Comparison of ENCODE assay signal across 30 cellular contexts in genomic region chr11:91382946-91383345, GRCh38.
"Had no signal": no experiment of that assay in that cellular context is flagged by ENCODE, and none has a peak within 500 bp of the region (broad histone marks: within the 10 kb centered on the region; RNA-seq: fewer than 3 reads in every experiment).

No MANE protein-coding gene starts in this region.

- H3K27ac Mint-ChIP-seq: natural killer cell; nephron; neural progenitor cell; progenitor cell of endocrine pancreas; stimulated activated memory B cell treated with anti-CD40 and anti-IgM and Interleukin-4, amounts not matched to agents 10 μg/mL and 1 μg/mL and 100 μg/mL, for 72 hours; stimulated activated naive CD8-positive, alpha-beta T cell treated with anti-CD3 and anti-CD28 coated beads, Interleukin-15, amount 100 ng/mL, for 72 hours had no signal

- H3K4me2 ChIP-seq: neural progenitor cell, smooth muscle cell had no signal

- H3K79me2 ChIP-seq: parathyroid adenoma had no signal

- H3K27ac ChIP-seq: neural progenitor cell, ovary, parathyroid adenoma, psoas muscle, right lobe of liver, sigmoid colon, spleen, suprapubic skin, testis, tibial artery, transverse colon, upper lobe of left lung, vagina had no signal

- DNase-seq: natural killer cell; occipital lobe; ovary; posterior cingulate gyrus; psoas muscle; right cardiac atrium; right lobe of liver; sigmoid colon; spleen; stimulated activated CD4-positive, alpha-beta T cell treated with anti-CD3 and anti-CD28 coated beads, Interleukin-12 subunit alpha, Interleukin-12 subunit beta, amount 100 ng/mL, for 4 hours; stimulated activated CD4-positive, alpha-beta T cell treated with anti-CD3 and anti-CD28 coated beads, Interleukin-1b, Interleukin-23, amount 100 ng/mL, for 48 hours; stimulated activated CD4-positive, alpha-beta T cell treated with anti-CD3 and anti-CD28 coated beads, Interleukin-4, amount 100 ng/mL, for 1 hour; stimulated activated CD4-positive, alpha-beta T cell treated with anti-CD3 and anti-CD28 coated beads, Interleukin-4, amount 100 ng/mL, for 4 hours; stimulated activated CD8-positive, alpha-beta memory T cell treated with anti-CD3 and anti-CD28 coated beads, Interleukin-4, amount 100 ng/mL, for 48 hours; stimulated activated naive CD4-positive, alpha-beta T cell; stimulated activated naive CD8-positive, alpha-beta T cell treated with anti-CD3 and anti-CD28 coated beads, Interleukin-15, amount 100 ng/mL, for 72 hours; stimulated activated naive CD8-positive, alpha-beta T cell treated with anti-CD3 and anti-CD28 coated beads, Interleukin-15, Interleukin-2, amounts not matched to agents 100 U/mL and 50 U/mL, for 24 hours; substantia nigra; testis; tibial artery; transverse colon; upper lobe of left lung had no signal

- H3K9me3 ChIP-seq: ovary, psoas muscle, right lobe of liver, sigmoid colon, testis, tibial artery, transverse colon, upper lobe of left lung, vagina had no signal

- H3K27me3 ChIP-seq: neural progenitor cell, ovary, right lobe of liver, sigmoid colon, spleen, suprapubic skin, testis, tibial artery, transverse colon, upper lobe of left lung, vagina had no signal

- H3K36me3 Mint-ChIP-seq: neural progenitor cell; stimulated activated memory B cell treated with anti-CD40 and anti-IgM and Interleukin-4, amounts not matched to agents 10 μg/mL and 1 μg/mL and 100 μg/mL, for 72 hours had no signal

- H3K4me1 ChIP-seq: neural progenitor cell, parathyroid adenoma, psoas muscle, right lobe of liver, sigmoid colon, spleen, suprapubic skin, testis, tibial artery, transverse colon, upper lobe of left lung, vagina had no signal

- H3K9ac ChIP-seq: neural progenitor cell, parathyroid adenoma had no signal

- H3K9me3 Mint-ChIP-seq: nephron, neural progenitor cell had no signal

- H3K27me3 Mint-ChIP-seq: progenitor cell of endocrine pancreas; stimulated activated memory B cell treated with anti-CD40 and anti-IgM and Interleukin-4, amounts not matched to agents 10 μg/mL and 1 μg/mL and 100 μg/mL, for 72 hours; stimulated activated naive CD8-positive, alpha-beta T cell treated with anti-CD3 and anti-CD28 coated beads, Interleukin-15, amount 100 ng/mL, for 72 hours had no signal

- H3K4me1 Mint-ChIP-seq: natural killer cell; nephron; neural progenitor cell; stimulated activated memory B cell treated with anti-CD40 and anti-IgM and Interleukin-4, amounts not matched to agents 10 μg/mL and 1 μg/mL and 100 μg/mL, for 72 hours; stimulated activated naive CD8-positive, alpha-beta T cell treated with anti-CD3 and anti-CD28 coated beads, Interleukin-15, amount 100 ng/mL, for 72 hours had no signal

- H3K4me3 ChIP-seq: neural progenitor cell, ovary, psoas muscle, right lobe of liver, sigmoid colon, smooth muscle cell, spleen, suprapubic skin, testis, tibial artery, transverse colon, upper lobe of left lung, vagina had no signal

- ATAC-seq: natural killer cell; psoas muscle; right cardiac atrium; stimulated activated memory B cell treated with anti-CD40 and anti-IgM and Interleukin-4, amounts not matched to agents 10 μg/mL and 1 μg/mL and 100 μg/mL, for 72 hours; stimulated activated naive CD8-positive, alpha-beta T cell treated with anti-CD3 and anti-CD28 coated beads, Interleukin-15, amount 100 ng/mL, for 72 hours; stimulated activated naive CD8-positive, alpha-beta T cell treated with anti-CD3 and anti-CD28 coated beads, Interleukin-15, Interleukin-2, amounts not matched to agents 100 U/mL and 50 U/mL, for 24 hours had no signal

- H3K4me3 Mint-ChIP-seq: natural killer cell; nephron; neural progenitor cell; stimulated activated memory B cell treated with anti-CD40 and anti-IgM and Interleukin-4, amounts not matched to agents 10 μg/mL and 1 μg/mL and 100 μg/mL, for 72 hours; stimulated activated naive CD8-positive, alpha-beta T cell treated with anti-CD3 and anti-CD28 coated beads, Interleukin-15, amount 100 ng/mL, for 72 hours had no signal

- H3K36me3 ChIP-seq: neural progenitor cell, ovary, right lobe of liver, sigmoid colon, spleen, suprapubic skin, tibial artery, transverse colon, upper lobe of left lung, vagina had no signal

- H2AFZ ChIP-seq: neural progenitor cell, parathyroid adenoma had no signal
